In genomic region chr7:137987968-137988367, GRCh38 we compare ENCODE assay signal across 10 cellular contexts. TPM values are rescaled to one million over a fixed set of nuclear protein-coding genes. Genes with fewer than 3 reads are reported as not detected.
A peak's percentile ranks its signal among the peaks of the same experiment; 100 is the strongest.
DNase-seq lines count a peak whose midpoint lies in the region; ATAC-seq lines count a peak whose summit lies in the region.
"Had no signal": no experiment of that assay in that cellular context is flagged by ENCODE, and none has a peak within 500 bp of the region (broad histone marks: within the 10 kb centered on the region; RNA-seq: fewer than 3 reads in every experiment).

No MANE protein-coding gene starts in this region.

- no peak overlapping the region for H3K27ac ChIP-seq in SJCRH30
- H3K27ac ChIP-seq: PC-9 had no signal

- peak overlapping the region; percentile 4 for H3K4me3 Mint-ChIP-seq in stimulated activated memory B cell treated with anti-CD40 and anti-IgM and Interleukin-4, amounts not matched to agents 10 μg/mL and 1 μg/mL and 100 μg/mL, for 72 hours
- H3K4me3 Mint-ChIP-seq: activated naive CD4-positive, alpha-beta T cell treated with anti-CD3 and anti-CD28 coated beads, Interleukin-2, amount 50 U/mL, for 24 hours had no signal

- no peak overlapping the region for H3K4me3 ChIP-seq in SJCRH30
- H3K4me3 ChIP-seq: PC-9 had no signal

- H3K27me3 Mint-ChIP-seq in stimulated activated memory B cell treated with anti-CD40 and anti-IgM and Interleukin-4, amounts not matched to agents 10 μg/mL and 1 μg/mL and 100 μg/mL, for 72 hours = no peaks in the 10 kb centered on the region
- H3K27me3 Mint-ChIP-seq: activated naive CD4-positive, alpha-beta T cell treated with anti-CD3 and anti-CD28 coated beads, Interleukin-2, amount 50 U/mL, for 24 hours had no signal

- ATAC-seq in GM19324 (IDR thresholded peaks at IDR 0.05; ENCODE audit: low FRiP score, unreplicated experiment) (peak; percentile 53), HG02840 (IDR thresholded peaks at IDR 0.05; ENCODE audit: low FRiP score, unreplicated experiment) (peak; percentile 46)
- peak; percentile 42 for ATAC-seq in stimulated activated memory B cell treated with anti-CD40 and anti-IgM and Interleukin-4, amounts not matched to agents 10 μg/mL and 1 μg/mL and 100 μg/mL, for 72 hours

- H3K27me3 ChIP-seq in SJCRH30 = no peaks in the 10 kb centered on the region

- no peaks in the 10 kb centered on the region for H3K9me3 ChIP-seq in SJCRH30 (replicated peaks)

- H3K27ac Mint-ChIP-seq in stimulated activated memory B cell treated with anti-CD40 and anti-IgM and Interleukin-4, amounts not matched to agents 10 μg/mL and 1 μg/mL and 100 μg/mL, for 72 hours = no peak overlapping the region
- H3K27ac Mint-ChIP-seq: activated naive CD4-positive, alpha-beta T cell treated with anti-CD3 and anti-CD28 coated beads, Interleukin-2, amount 50 U/mL, for 24 hours had no signal

- H3K4me1 Mint-ChIP-seq in stimulated activated memory B cell treated with anti-CD40 and anti-IgM and Interleukin-4, amounts not matched to agents 10 μg/mL and 1 μg/mL and 100 μg/mL, for 72 hours = peaks cover 34% of the 10 kb centered on the region

- no peaks in the 10 kb centered on the region for H3K36me3 ChIP-seq in SJCRH30

- H3K36me3 Mint-ChIP-seq in stimulated activated memory B cell treated with anti-CD40 and anti-IgM and Interleukin-4, amounts not matched to agents 10 μg/mL and 1 μg/mL and 100 μg/mL, for 72 hours = peaks cover 17% of the 10 kb centered on the region

- DNase-seq in SJCRH30 = peak; percentile 64 to 78
- no peak for DNase-seq in HuH-7.5 (ENCODE audit: low spot score)
- DNase-seq in OCI-M1 (lab: John Stamatoyannopoulos, UW) = no peak
- no peak for DNase-seq in retina
- DNase-seq in HuH-7 (ENCODE audit: low spot score) = no peak
- DNase-seq: PC-9 had no signal

- H3K9me3 Mint-ChIP-seq in stimulated activated memory B cell treated with anti-CD40 and anti-IgM and Interleukin-4, amounts not matched to agents 10 μg/mL and 1 μg/mL and 100 μg/mL, for 72 hours = peaks cover 2% of the 10 kb centered on the region
- H3K9me3 Mint-ChIP-seq: activated naive CD4-positive, alpha-beta T cell treated with anti-CD3 and anti-CD28 coated beads, Interleukin-2, amount 50 U/mL, for 24 hours had no signal

- H3K4me1 ChIP-seq in SJCRH30 = peaks cover 27% of the 10 kb centered on the region

RNA-seq across cellular contexts. Expression of gene CREB3L2, which starts 13.9 kb away (rescaled TPM):
- total RNA-seq in SJCRH30 (2014; rRNA removed; shearing (Covaris generic)) = 18.4 and 18.7 TPM in 2 replicates

Comparison
In these comparisons a context has a peak if more than half of its experiments do, and no peak if none do; other contexts are left out.
1. DNase-seq: peak in SJCRH30 (2 of 2); none in HuH-7.5 (single experiment), OCI-M1 (single experiment), retina (single experiment) and HuH-7 (single experiment).
2. Peak in every context shown above with its lines, with median percentiles within 50 percentile points of each other: ATAC-seq.